In the genomic region with DNA sequence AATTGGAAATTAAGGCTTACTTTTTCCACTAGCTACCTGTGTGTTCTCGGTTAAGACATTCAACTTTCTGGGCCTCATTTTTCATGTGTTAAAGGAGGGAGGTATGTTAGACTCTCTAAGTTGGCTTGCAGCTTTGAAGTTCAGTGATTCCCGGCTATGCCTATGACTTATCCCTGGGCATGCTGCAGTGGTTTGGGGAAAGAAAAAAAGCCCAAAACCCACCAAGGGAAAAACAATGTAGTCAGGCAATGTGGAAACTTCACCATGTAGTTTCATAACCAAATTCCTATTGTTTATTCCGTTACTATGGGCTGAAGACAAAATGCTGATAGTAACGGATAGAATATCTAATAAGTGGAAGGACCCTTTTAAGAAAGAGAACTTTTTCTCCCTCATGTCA, we compare ENCODE assay signal across 16 cellular contexts.
A peak's percentile ranks its signal among the peaks of the same experiment; 100 is the strongest.
DNase-seq lines count a peak whose midpoint lies in the region; ATAC-seq and TF ChIP-seq lines count a peak whose summit lies in the region.
"Had no signal": no experiment of that assay in that cellular context is flagged by ENCODE, and none has a peak within 500 bp of the region (broad histone marks: within the 10 kb centered on the region; RNA-seq: fewer than 3 reads in every experiment).

No MANE protein-coding gene starts in this region.

- peak; percentile 19 for ATAC-seq in aorta (ENCODE audit: low FRiP score)
- ATAC-seq in CD8-positive, alpha-beta T cell: no peak
- ATAC-seq: Right ventricle myocardium inferior had no signal

- no peak overlapping the region for H3K4me3 ChIP-seq in aorta (ENCODE audit: low read length in 2 of 2)
- no peak overlapping the region for H3K4me3 ChIP-seq in CD8-positive, alpha-beta T cell (ENCODE audit: low read depth, low read length)
- H3K4me3 ChIP-seq: Peyer's patch had no signal

- POLR2A ChIA-PET in CD8-positive, alpha-beta T cell (lab: Charles Lee): no interaction called here

- no peaks in the 10 kb centered on the region for H3K27me3 Mint-ChIP-seq in nephron (ENCODE audit: low read depth)
- H3K27me3 Mint-ChIP-seq in CD8-positive, alpha-beta T cell (ENCODE audit: low read depth): no peaks in the 10 kb centered on the region

- intact Hi-C loops in aorta (cut with DNase I): no loop called here
- intact Hi-C loops in CD8-positive, alpha-beta T cell (cut with DNase I, micrococcal nuclease): no loop called here

- peak overlapping the region in 2 of 3 experiments; percentile 37 to 67 for H3K27ac Mint-ChIP-seq in nephron
- no peak overlapping the region for H3K27ac Mint-ChIP-seq in CD8-positive, alpha-beta T cell

- no peaks in the 10 kb centered on the region for H3K27me3 ChIP-seq in aorta (ENCODE audit: control insufficient read depth in 1 of 2, insufficient read depth in 2 of 2, low read length in 1 of 2)
- no peaks in the 10 kb centered on the region for H3K27me3 ChIP-seq in CD8-positive, alpha-beta T cell (ENCODE audit: insufficient read depth, low read length)
- H3K27me3 ChIP-seq: Peyer's patch had no signal

- CTCF ChIA-PET in CD8-positive, alpha-beta T cell (lab: Charles Lee): no interaction called here

- H3K9me3 ChIP-seq in aorta (ENCODE audit: control insufficient read depth, low read length): no peaks in the 10 kb centered on the region
- H3K9me3 ChIP-seq in CD8-positive, alpha-beta T cell (ENCODE audit: low read length): no peaks in the 10 kb centered on the region
- H3K9me3 ChIP-seq: Peyer's patch had no signal

- peaks cover 38% of the 10 kb centered on the region for H3K4me1 Mint-ChIP-seq in nephron
- H3K4me1 Mint-ChIP-seq in CD8-positive, alpha-beta T cell (ENCODE audit: low read depth): no peaks in the 10 kb centered on the region

- no peaks in the 10 kb centered on the region for H3K36me3 Mint-ChIP-seq in nephron (ENCODE audit: low read depth)
- no peaks in the 10 kb centered on the region for H3K36me3 Mint-ChIP-seq in CD8-positive, alpha-beta T cell

- TF ChIP-seq CTCF in nephron (IDR thresholded peaks at IDR 0.05; ENCODE audit: unreplicated experiment in 3 of 3): no peak
- no peak for TF ChIP-seq CTCF in CD8-positive, alpha-beta T cell (IDR thresholded peaks at IDR 0.05)

- H3K4me1 ChIP-seq in aorta (ENCODE audit: control insufficient read depth in 1 of 2, insufficient read depth in 2 of 2, low read length in 2 of 2): no peaks in the 10 kb centered on the region
- no peaks in the 10 kb centered on the region for H3K4me1 ChIP-seq in CD8-positive, alpha-beta T cell (ENCODE audit: insufficient read depth, low read length)
- H3K4me1 ChIP-seq: Peyer's patch had no signal

- H3K9me3 Mint-ChIP-seq in nephron: no peaks in the 10 kb centered on the region
- peaks cover 3% of the 10 kb centered on the region for H3K9me3 Mint-ChIP-seq in CD8-positive, alpha-beta T cell

- H3K36me3 ChIP-seq in aorta (ENCODE audit: control insufficient read depth in 1 of 2, insufficient read depth in 2 of 2, low read length in 1 of 2): no peaks in the 10 kb centered on the region
- H3K36me3 ChIP-seq in CD8-positive, alpha-beta T cell (ENCODE audit: insufficient read depth, low read length): no peaks in the 10 kb centered on the region
- H3K36me3 ChIP-seq: Peyer's patch had no signal

- H3K27ac ChIP-seq in aorta (ENCODE audit: low read depth in 1 of 2, low read length in 2 of 2): no peak overlapping the region
- H3K27ac ChIP-seq in CD8-positive, alpha-beta T cell (ENCODE audit: low read depth, low read length): no peak overlapping the region
- H3K27ac ChIP-seq: Peyer's patch had no signal

- 74 to 75% methylated on average over 4 of the region's 4 CpGs for WGBS in aorta, 2 donors

- H3K4me3 Mint-ChIP-seq in nephron: no peak overlapping the region
- no peak overlapping the region for H3K4me3 Mint-ChIP-seq in CD8-positive, alpha-beta T cell

- peak; percentile 36 for DNase-seq in amniotic epithelial cell (ENCODE audit: low read depth)
- DNase-seq in fibroblast of peridontal ligament (ENCODE audit: extremely low read depth): peak; percentile 72
- DNase-seq in aorta: no peak
- no peak for DNase-seq in NCI-H1092 treated with DMSO at 0.1 percent for 48 hours (lab: John Stamatoyannopoulos, UW)
- no peak for DNase-seq in CD8-positive, alpha-beta T cell
- no peak for DNase-seq in activated naive CD4-positive, alpha-beta T cell treated with Interleukin-2 at 50 U/mL for 16 hours
- DNase-seq: EL, KBM-7, MV-4-11, NCI-H1417 treated with DMSO at 0.1 percent for 48 hours, NCI-H2081 treated with DMSO at 0.1 percent for 48 hours, NCI-H510A treated with DMSO at 0.1 percent for 48 hours, NCI-H82, Peyer's patch had no signal

Comparison
In these comparisons a context has a peak if more than half of its experiments do, and no peak if none do; other contexts are left out.
1. DNase-seq: peak in amniotic epithelial cell (single experiment) and fibroblast of peridontal ligament (single experiment); none in aorta (0 of 2), NCI-H1092 treated with DMSO at 0.1 percent for 48 hours (single experiment), CD8-positive, alpha-beta T cell (0 of 7) and activated naive CD4-positive, alpha-beta T cell treated with Interleukin-2 at 50 U/mL for 16 hours (single experiment).